27 cellular contexts compared by ENCODE assay signal in the genomic region with DNA sequence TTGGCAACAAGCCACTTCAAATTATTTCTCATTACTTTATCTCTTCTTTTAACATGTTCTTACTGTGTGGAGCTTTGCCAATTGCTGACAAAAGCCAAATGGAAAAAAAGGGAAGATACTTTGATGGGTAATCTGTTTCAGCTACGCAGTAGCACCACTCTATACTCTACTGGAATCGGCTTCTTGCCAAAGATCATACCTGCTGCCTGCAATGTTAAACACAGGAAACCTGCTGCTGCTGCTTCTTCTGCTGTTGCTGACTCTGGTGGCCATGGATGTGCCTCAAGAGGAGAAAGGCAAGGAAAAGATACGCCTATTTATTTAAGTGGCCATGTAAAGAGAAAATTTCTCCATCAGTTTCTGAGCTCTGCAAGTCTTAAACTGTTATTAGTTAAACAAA.
"Had no signal": no experiment of that assay in that cellular context is flagged by ENCODE, and none has a peak within 500 bp of the region (broad histone marks: within the 10 kb centered on the region; RNA-seq: fewer than 3 reads in every experiment).

No MANE protein-coding gene starts in this region.

- ATAC-seq: activated CD4-positive, alpha-beta T cell treated with anti-CD3 and anti-CD28 coated beads for 36 hours; body of pancreas; left ventricle myocardium superior; mucosa of descending colon; natural killer cell treated with Interleukin-12 subunit alpha and Interleukin-12 subunit beta and Interleukin-15 and Interleukin-18, amount 100 ng/mL, for 72 hours; right cardiac atrium; stimulated activated naive B cell treated with anti-CD40 and anti-IgM and Interleukin-4, amounts not matched to agents 10 μg/mL and 1 μg/mL and 100 μg/mL, for 72 hours; upper lobe of right lung had no signal

- H3K4me1 Mint-ChIP-seq: activated CD4-positive, alpha-beta T cell treated with anti-CD3 and anti-CD28 coated beads for 36 hours; stimulated activated naive B cell treated with anti-CD40 and anti-IgM and Interleukin-4, amounts not matched to agents 10 μg/mL and 1 μg/mL and 100 μg/mL, for 72 hours had no signal

- DNase-seq: activated CD4-positive, alpha-beta T cell treated with anti-CD3 and anti-CD28 coated beads for 36 hours; activated CD4-positive, alpha-beta T cell treated with anti-CD3 and anti-CD28 coated beads, Interleukin-2, amount 50 U/mL, for 4 hours; activated CD4-positive, CD25-positive, alpha-beta regulatory T cell; activated effector memory CD4-positive, alpha-beta T cell treated with Interleukin-2 at 50 U/mL for 16 hours; activated naive CD4-positive, alpha-beta T cell treated with Interleukin-2 at 50 U/mL for 16 hours; activated T-cell treated with anti-CD3 and anti-CD28 coated beads for 4 hours; aorta; body of pancreas; cerebellar nuclear complex; colonic mucosa; effector CD8-positive, alpha-beta T cell; esophagus squamous epithelium; foreskin melanocyte; kidney glomerular epithelial cell; left ventricle myocardium superior; mucosa of descending colon; posterior cingulate gyrus; right cardiac atrium; stimulated activated CD4-positive, alpha-beta T cell treated with anti-CD3 and anti-CD28 coated beads, Interleukin-15, amount 100 ng/mL, for 24 hours; stimulated activated CD4-positive, alpha-beta T cell treated with anti-CD3 and anti-CD28 coated beads, Interleukin-2, amount 100 ng/mL, for 24 hours; stimulated activated naive B cell treated with anti-CD40 and anti-IgM and Interleukin-4, amounts not matched to agents 10 μg/mL and 1 μg/mL and 100 μg/mL, for 72 hours; stomach; thyroid gland; upper lobe of right lung had no signal

- H3K27me3 ChIP-seq: body of pancreas, colonic mucosa, esophagus squamous epithelium, stomach, thyroid gland, upper lobe of right lung had no signal

- H3K4me1 ChIP-seq: body of pancreas, colonic mucosa, esophagus squamous epithelium, stomach, thyroid gland, upper lobe of right lung had no signal

- H3K27ac Mint-ChIP-seq: activated CD4-positive, alpha-beta T cell treated with anti-CD3 and anti-CD28 coated beads for 36 hours; activated naive CD8-positive, alpha-beta T cell; natural killer cell treated with Interleukin-12 subunit alpha and Interleukin-12 subunit beta and Interleukin-15 and Interleukin-18, amount 100 ng/mL, for 72 hours; stimulated activated naive B cell treated with anti-CD40 and anti-IgM and Interleukin-4, amounts not matched to agents 10 μg/mL and 1 μg/mL and 100 μg/mL, for 72 hours had no signal

- H3K27me3 Mint-ChIP-seq: activated CD4-positive, alpha-beta T cell treated with anti-CD3 and anti-CD28 coated beads for 36 hours; activated naive CD8-positive, alpha-beta T cell; natural killer cell treated with Interleukin-12 subunit alpha and Interleukin-12 subunit beta and Interleukin-15 and Interleukin-18, amount 100 ng/mL, for 72 hours; stimulated activated naive B cell treated with anti-CD40 and anti-IgM and Interleukin-4, amounts not matched to agents 10 μg/mL and 1 μg/mL and 100 μg/mL, for 72 hours had no signal

- H3K27ac ChIP-seq: body of pancreas, colonic mucosa, epithelial cell of prostate, esophagus squamous epithelium, stomach, thyroid gland, upper lobe of right lung had no signal

- H3K4me3 Mint-ChIP-seq: activated CD4-positive, alpha-beta T cell treated with anti-CD3 and anti-CD28 coated beads for 36 hours; activated naive CD8-positive, alpha-beta T cell; natural killer cell treated with Interleukin-12 subunit alpha and Interleukin-12 subunit beta and Interleukin-15 and Interleukin-18, amount 100 ng/mL, for 72 hours; stimulated activated naive B cell treated with anti-CD40 and anti-IgM and Interleukin-4, amounts not matched to agents 10 μg/mL and 1 μg/mL and 100 μg/mL, for 72 hours had no signal

- H3K9me3 ChIP-seq: body of pancreas, colonic mucosa, esophagus squamous epithelium, stomach, thyroid gland, upper lobe of right lung had no signal

- H3K36me3 Mint-ChIP-seq: activated naive CD8-positive, alpha-beta T cell; stimulated activated naive B cell treated with anti-CD40 and anti-IgM and Interleukin-4, amounts not matched to agents 10 μg/mL and 1 μg/mL and 100 μg/mL, for 72 hours had no signal
